ENCODE assay signal across 8 cellular contexts in genomic region chr2:50401772-50402653, GRCh38.
A peak's percentile ranks its signal among the peaks of the same experiment; 100 is the strongest.
DNase-seq lines count a peak whose midpoint lies in the region; ATAC-seq and TF ChIP-seq lines count a peak whose summit lies in the region.

No MANE protein-coding gene starts in this region.

- no peak overlapping the region for H3K27ac ChIP-seq in A673 (ENCODE audit: low read depth, low read length, poor library complexity, severe bottlenecking)

- peak; percentile 67 for DNase-seq in A673 (ENCODE audit: low spot score)
- peak; percentile 36 for DNase-seq in GM10266 (ENCODE audit: extremely low spot score)
- peak; percentile 83 for DNase-seq in NCI-H146 (lab: John Stamatoyannopoulos, UW)
- DNase-seq in T1000 (lab: John Stamatoyannopoulos, UW) = peak; percentile 20
- peak in 1 of 2 donors; percentile 29 for DNase-seq in foreskin fibroblast
- peak; percentile 52 for DNase-seq in renal cortical epithelial cell (ENCODE audit: low read depth)

- TF ChIP-seq CTCF in A673 (conservative IDR thresholded peaks at IDR 0.05; ENCODE audit: low read depth, low read length) = peak; percentile 87
- TF ChIP-seq CTCF in GM10266 (IDR thresholded peaks at IDR 0.05; ENCODE audit: control insufficient read depth, insufficient read depth, low read depth, missing control alignments) = peak; percentile 62
- TF ChIP-seq CTCF in foreskin fibroblast (IDR thresholded peaks at IDR 0.05; ENCODE audit: low read depth, low read length) = peak; percentile 73

- no peaks in the 10 kb centered on the region for H3K27me3 ChIP-seq in A673 (replicated peaks; ENCODE audit: insufficient read depth, low read depth, low read length, poor library complexity)

- CTCF ChIA-PET in A673 (lab: Charles Lee) = interaction anchor here (0.7 to 1.5 kb wide), 5 partner anchors 58 to 1456 kb away, joined by 3 to 6 read pairs (median 4); no protein-coding TSS in a partner anchor

- ATAC-seq in HG02678 (IDR thresholded peaks at IDR 0.05; ENCODE audit: unreplicated experiment) (peak; percentile 78), HG03457 (IDR thresholded peaks at IDR 0.05; ENCODE audit: unreplicated experiment) (no peak)

- no peaks in the 10 kb centered on the region for H3K9me3 ChIP-seq in A673 (ENCODE audit: low read depth, low read length, poor library complexity, severe bottlenecking)

- H3K4me3 ChIP-seq in A673 (ENCODE audit: low read depth, low read length, poor library complexity, severe bottlenecking) = no peak overlapping the region
- no peak overlapping the region for H3K4me3 ChIP-seq in foreskin fibroblast (ENCODE audit: low read depth in 1 of 2, low read length in 2 of 2)

- no peaks in the 10 kb centered on the region for H3K4me1 ChIP-seq in A673 (ENCODE audit: insufficient read depth, low read length, poor library complexity, severe bottlenecking)

- no TSS peak for BruUV-seq in A673 (replicated peaks; lab: Mats Ljungman, UMichigan)

- POLR2A ChIA-PET in A673 (lab: Charles Lee; ENCODE audit: low non-redundant PET) = interaction anchor here (0.6 kb wide), 1 partner anchor 1653 kb away, joined by 5 read pairs; no protein-coding TSS in a partner anchor

- H3K36me3 ChIP-seq in A673 (ENCODE audit: insufficient read depth, low read length, poor library complexity, severe bottlenecking) = no peaks in the 10 kb centered on the region

- intact Hi-C loops in A673 (cut with micrococcal nuclease; ENCODE audit: unreplicated experiment) = loop anchor here (2.0 to 10.0 kb wide), 7 partner anchors 257 to 1801 kb away; no protein-coding TSS in a partner anchor
